In the genomic region with DNA sequence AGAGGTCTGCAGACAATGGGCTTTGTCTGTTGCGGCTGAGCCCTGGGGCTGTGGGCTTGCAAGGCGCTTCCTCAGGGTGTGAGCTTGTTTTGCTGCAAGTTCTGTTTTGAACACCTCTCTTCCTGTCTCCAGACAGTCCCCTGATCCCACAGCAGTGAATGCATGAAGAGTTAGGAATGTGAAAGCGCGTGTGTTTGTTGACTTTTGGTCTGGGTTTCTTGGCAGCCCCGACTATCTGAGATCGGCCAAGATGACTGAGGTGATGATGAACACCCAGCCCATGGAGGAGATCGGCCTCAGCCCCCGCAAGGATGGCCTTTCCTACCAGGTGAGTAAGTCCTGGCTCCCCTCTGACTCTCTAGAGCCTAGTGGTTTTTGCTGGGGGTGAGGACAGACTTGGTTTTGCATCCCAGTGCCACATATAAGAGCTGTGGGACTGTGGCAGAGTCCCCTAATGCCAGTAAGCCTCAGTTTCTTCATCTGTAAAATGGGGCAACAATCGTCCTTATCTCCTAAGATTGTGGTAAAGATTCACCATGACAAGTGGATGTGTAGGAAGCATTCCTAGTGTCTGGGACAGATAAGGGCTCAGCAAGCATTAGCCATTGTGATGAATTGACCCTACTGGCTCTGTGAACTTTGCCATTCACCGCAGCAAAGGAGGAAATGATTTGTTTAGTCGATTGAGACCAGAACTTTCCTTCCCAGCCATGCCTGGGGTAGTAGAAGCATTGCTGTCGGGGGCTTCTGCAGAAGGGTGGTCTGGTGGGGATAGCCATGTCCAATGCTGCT, we compare ENCODE assay signal across 9 cellular contexts. TPM values are rescaled to one million over a fixed set of nuclear protein-coding genes. Genes with fewer than 3 reads are reported as not detected.
DNase-seq lines count a peak whose midpoint lies in the region; ATAC-seq and TF ChIP-seq lines count a peak whose summit lies in the region.
"Had no signal": no experiment of that assay in that cellular context is flagged by ENCODE, and none has a peak within 500 bp of the region (broad histone marks: within the 10 kb centered on the region; RNA-seq: fewer than 3 reads in every experiment).

No MANE protein-coding gene starts in this region.

- H3K79me2 ChIP-seq in neural cell (replicated peaks; ENCODE audit: insufficient read depth, low read length), result peaks cover 69% of the 10 kb centered on the region

- TF ChIP-seq RAD21 in neural cell (conservative IDR thresholded peaks at IDR 0.05), result no peak

- peak overlapping the region; percentile 100 for H3K9ac ChIP-seq in neural cell (ENCODE audit: low read length)

- in situ Hi-C loops in SK-MEL-5 (cut with HindIII; ENCODE audit: low pct_unique_long_range_greater_than_20kb, low sequenced_read_pairs), result no loop called here

- H4K20me1 ChIP-seq in neural cell (ENCODE audit: insufficient read depth), result peaks cover 47% of the 10 kb centered on the region

- peaks cover 10% of the 10 kb centered on the region for H3K36me3 ChIP-seq in neural cell (ENCODE audit: insufficient read depth, low read length)

- H3K27ac ChIP-seq in coronary artery, result peak overlapping the region; percentile 90 to 99
- H3K27ac ChIP-seq in neural cell (ENCODE audit: low read length), result peak overlapping the region; percentile 100

- peak; percentile 92 for DNase-seq in EH (ENCODE audit: low read depth)
- peak; percentile 76 for DNase-seq in SK-MEL-5 (ENCODE audit: low read depth, low spot score)
- DNase-seq in coronary artery (ENCODE audit: low spot score), result peak; percentile 76
- DNase-seq in activated CD4-positive, CD25-positive, alpha-beta regulatory T cell (lab: John Stamatoyannopoulos, UW), result no peak
- DNase-seq: left cardiac atrium had no signal

- H3F3A ChIP-seq in neural cell (ENCODE audit: insufficient read depth, low read length, poor library complexity, severe bottlenecking), result no peaks in the 10 kb centered on the region

- ATAC-seq in HG03095 (IDR thresholded peaks at IDR 0.05; ENCODE audit: unreplicated experiment) (no peak), GM19023 (IDR thresholded peaks at IDR 0.05; ENCODE audit: unreplicated experiment) (no peak), GM21786 (IDR thresholded peaks at IDR 0.05; ENCODE audit: unreplicated experiment) (no peak)

- H3K27me3 ChIP-seq in neural cell (ENCODE audit: insufficient read depth, low read depth, low read length), result no peaks in the 10 kb centered on the region

- H3K4me2 ChIP-seq in neural cell (ENCODE audit: low read length), result peak overlapping the region; percentile 96

- no peak overlapping the region for H2AFZ ChIP-seq in neural cell (ENCODE audit: low read depth, low read length)

- H3K9me3 ChIP-seq in neural cell (ENCODE audit: low read length), result no peaks in the 10 kb centered on the region

- no peaks in the 10 kb centered on the region for H3K9me2 ChIP-seq in neural cell (ENCODE audit: insufficient read depth, low read length)

- no peak for TF ChIP-seq EP300 in neural cell (conservative IDR thresholded peaks at IDR 0.05; ENCODE audit: poor library complexity, severe bottlenecking)

- TF ChIP-seq CTCF in coronary artery (IDR thresholded peaks at IDR 0.05) (no peak), neural cell (IDR thresholded peaks at IDR 0.05; ENCODE audit: poor library complexity, severe bottlenecking) (no peak)

- peak overlapping the region; percentile 98 for H3K4me3 ChIP-seq in coronary artery
- peak overlapping the region; percentile 87 for H3K4me3 ChIP-seq in neural cell (ENCODE audit: low read length)

TF ChIP-seq in neural cell, 6 proteins besides CTCF, POLR2A, EP300 and RAD21:
- TF ChIP-seq MXI1 (conservative IDR thresholded peaks at IDR 0.05; ENCODE audit: poor library complexity, severe bottlenecking) (no peak), EZH2 (IDR thresholded peaks at IDR 0.05; ENCODE audit: borderline replicate concordance, insufficient read depth, low read length, poor library complexity, severe bottlenecking) (no peak), TAF1 (IDR thresholded peaks at IDR 0.05; ENCODE audit: low read depth) (no peak), SMC3 (conservative IDR thresholded peaks at IDR 0.05; ENCODE audit: poor library complexity) (no peak), POLR2AphosphoS5 (IDR thresholded peaks at IDR 0.05) (no peak)
- TF ChIP-seq, protein P1, sequence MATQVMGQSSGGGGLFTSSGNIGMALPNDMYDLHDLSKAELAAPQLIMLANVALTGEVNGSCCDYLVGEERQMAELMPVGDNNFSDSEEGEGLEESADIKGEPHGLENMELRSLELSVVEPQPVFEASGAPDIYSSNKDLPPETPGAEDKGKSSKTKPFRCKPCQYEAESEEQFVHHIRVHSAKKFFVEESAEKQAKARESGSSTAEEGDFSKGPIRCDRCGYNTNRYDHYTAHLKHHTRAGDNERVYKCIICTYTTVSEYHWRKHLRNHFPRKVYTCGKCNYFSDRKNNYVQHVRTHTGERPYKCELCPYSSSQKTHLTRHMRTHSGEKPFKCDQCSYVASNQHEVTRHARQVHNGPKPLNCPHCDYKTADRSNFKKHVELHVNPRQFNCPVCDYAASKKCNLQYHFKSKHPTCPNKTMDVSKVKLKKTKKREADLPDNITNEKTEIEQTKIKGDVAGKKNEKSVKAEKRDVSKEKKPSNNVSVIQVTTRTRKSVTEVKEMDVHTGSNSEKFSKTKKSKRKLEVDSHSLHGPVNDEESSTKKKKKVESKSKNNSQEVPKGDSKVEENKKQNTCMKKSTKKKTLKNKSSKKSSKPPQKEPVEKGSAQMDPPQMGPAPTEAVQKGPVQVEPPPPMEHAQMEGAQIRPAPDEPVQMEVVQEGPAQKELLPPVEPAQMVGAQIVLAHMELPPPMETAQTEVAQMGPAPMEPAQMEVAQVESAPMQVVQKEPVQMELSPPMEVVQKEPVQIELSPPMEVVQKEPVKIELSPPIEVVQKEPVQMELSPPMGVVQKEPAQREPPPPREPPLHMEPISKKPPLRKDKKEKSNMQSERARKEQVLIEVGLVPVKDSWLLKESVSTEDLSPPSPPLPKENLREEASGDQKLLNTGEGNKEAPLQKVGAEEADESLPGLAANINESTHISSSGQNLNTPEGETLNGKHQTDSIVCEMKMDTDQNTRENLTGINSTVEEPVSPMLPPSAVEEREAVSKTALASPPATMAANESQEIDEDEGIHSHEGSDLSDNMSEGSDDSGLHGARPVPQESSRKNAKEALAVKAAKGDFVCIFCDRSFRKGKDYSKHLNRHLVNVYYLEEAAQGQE (IDR thresholded peaks at IDR 0.05; ENCODE audit: borderline replicate concordance), result no peak
TF ChIP-seq in neural cell: peak in this region for 0.

RNA-seq across cellular contexts. Expression of a gene that starts 3.0 kb away (rescaled TPM):
- 14.4 and 20.1 TPM in 2 replicates for total RNA-seq in SK-MEL-5 (2014; rRNA removed; shearing (Covaris generic))
- 20.2 and 23.3 TPM in 2 replicates for polyA plus RNA-seq in SK-MEL-5 (2015; cell fraction: cytosol; rRNA removed)
- polyA plus RNA-seq in SK-MEL-5 (2015; cell fraction: nucleus; rRNA removed), result 2.7 and 2.8 TPM in 2 replicates
- 345 and 456 TPM in 2 replicates for polyA plus RNA-seq in neural cell
- 337 and 433 TPM in 2 replicates for polyA minus RNA-seq in neural cell

Comparison
In these comparisons a context has a peak if more than half of its experiments do, and no peak if none do; other contexts are left out.
1. DNase-seq: peak in EH (single experiment), SK-MEL-5 (single experiment) and coronary artery (single experiment); none in activated CD4-positive, CD25-positive, alpha-beta regulatory T cell (0 of 4).